In the genomic region with DNA sequence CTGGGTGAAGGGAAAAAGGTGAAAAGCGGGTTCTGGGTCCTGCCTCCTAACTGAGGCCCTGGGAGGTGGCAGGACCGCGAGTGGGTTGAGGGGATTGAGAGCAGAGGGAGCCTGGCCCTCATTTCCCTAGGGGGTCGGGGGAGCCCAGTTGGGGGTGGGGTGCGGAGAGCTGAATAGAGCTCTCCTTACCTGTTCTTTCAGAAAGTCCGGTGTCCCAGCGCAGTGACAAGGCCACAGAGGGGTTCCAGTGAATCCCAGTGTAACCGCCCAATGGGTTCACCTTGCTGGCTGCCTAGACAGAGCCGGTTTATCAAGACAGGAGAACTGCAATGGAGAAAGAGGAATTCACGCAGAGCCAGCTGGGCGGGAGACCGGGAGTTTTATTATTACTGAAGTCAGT, we compare ENCODE assay signal across 19 cellular contexts. TPM values are rescaled to one million over a fixed set of nuclear protein-coding genes. Genes with fewer than 3 reads are reported as not detected.
DNase-seq lines count a peak whose midpoint lies in the region; ATAC-seq, FAIRE-seq and TF ChIP-seq lines count a peak whose summit lies in the region.
"Had no signal": no experiment of that assay in that cellular context is flagged by ENCODE, and none has a peak within 500 bp of the region (broad histone marks: within the 10 kb centered on the region; RNA-seq: fewer than 3 reads in every experiment).

No MANE protein-coding gene starts in this region.

- H2BK15ac ChIP-seq in mesendoderm (replicated peaks; ENCODE audit: low read depth), result no peak overlapping the region

- H3K27ac Mint-ChIP-seq in chondrocyte (ENCODE audit: unreplicated experiment), result no peak overlapping the region
- H3K27ac Mint-ChIP-seq: B cell, IgD-negative memory B cell had no signal

- no peaks in the 10 kb centered on the region for H3K27me3 ChIP-seq in HUES48 (ENCODE audit: control insufficient read depth, insufficient read depth, low read length)
- H3K27me3 ChIP-seq in mesendoderm (ENCODE audit: insufficient read depth, low read length, poor library complexity), result no peaks in the 10 kb centered on the region
- H3K27me3 ChIP-seq in suprapubic skin, result no peaks in the 10 kb centered on the region
- no peaks in the 10 kb centered on the region for H3K27me3 ChIP-seq in pancreas
- H3K27me3 ChIP-seq in left ventricle myocardium inferior (ENCODE audit: low read depth), result peaks cover 8% of the 10 kb centered on the region
- H3K27me3 ChIP-seq: SJSA1 had no signal

- no peak overlapping the region for H3K4ac ChIP-seq in mesendoderm (ENCODE audit: low read depth, low read length)

- no peak overlapping the region for H4K5ac ChIP-seq in mesendoderm (ENCODE audit: low read length)

- DNase-seq in chondrocyte (ENCODE audit: low spot score), result peak; percentile 42
- no peak for DNase-seq in mesendoderm
- no peak for DNase-seq in suprapubic skin (ENCODE audit: low spot score in 2 of 2)
- no peak for DNase-seq in pancreas
- DNase-seq in NCI-H446 treated with DMSO at 0.1 percent for 48 hours (lab: John Stamatoyannopoulos, UW), result no peak
- DNase-seq in left ventricle myocardium inferior, result no peak
- DNase-seq: CD4-positive, CD25-positive, alpha-beta regulatory T cell; Kasumi-1; MM.1S; NCI-H1105; NCI-H187 treated with DMSO at 0.1 percent for 48 hours; NCI-H446; NCI-H748 treated with DMSO at 0.1 percent for 48 hours; PC-3 had no signal

- intact Hi-C loops in pancreas (cut with DNase I) (loop anchor here in 2 of 3 donors (5.0 to 10.0 kb wide), 3 partner anchors 123 to 473 kb away; no protein-coding TSS in a partner anchor), left ventricle myocardium inferior (cut with micrococcal nuclease) (no loop called here)

- peak overlapping the region; percentile 65 for H3K18ac ChIP-seq in mesendoderm (ENCODE audit: low read length)

- peaks cover 45% of the 10 kb centered on the region for H3K4me1 ChIP-seq in HUES48 (ENCODE audit: control insufficient read depth, insufficient read depth, low read length)
- H3K4me1 ChIP-seq in mesendoderm (ENCODE audit: control insufficient read depth, low read depth, low read length), result no peaks in the 10 kb centered on the region
- H3K4me1 ChIP-seq in suprapubic skin, result peaks cover 11% of the 10 kb centered on the region
- no peaks in the 10 kb centered on the region for H3K4me1 ChIP-seq in pancreas
- peaks cover 15% of the 10 kb centered on the region for H3K4me1 ChIP-seq in left ventricle myocardium inferior

- peak overlapping the region; percentile 19; the same call in 1 of the 2 replicates for H3K9ac ChIP-seq in HUES48 (ENCODE audit: low read depth, low read length)
- peak overlapping the region; percentile 8 for H3K9ac ChIP-seq in mesendoderm (ENCODE audit: low read length)

- H3K27me3 Mint-ChIP-seq in chondrocyte (ENCODE audit: low read depth), result peaks cover 10% of the 10 kb centered on the region
- H3K27me3 Mint-ChIP-seq: IgD-negative memory B cell had no signal

- no peak for TF ChIP-seq POLR2A in suprapubic skin (IDR thresholded peaks at IDR 0.05)

- peak overlapping the region; percentile 40 for H3K56ac ChIP-seq in mesendoderm (ENCODE audit: low read length)

- no peak overlapping the region for H4K8ac ChIP-seq in mesendoderm (ENCODE audit: low read depth, low read length)

- H3K79me1 ChIP-seq in mesendoderm (ENCODE audit: low read length), result no peaks in the 10 kb centered on the region

- H3K36me3 ChIP-seq in HUES48 (ENCODE audit: control insufficient read depth, insufficient read depth, low read length), result no peaks in the 10 kb centered on the region
- H3K36me3 ChIP-seq in mesendoderm (ENCODE audit: control insufficient read depth, insufficient read depth, low read length), result no peaks in the 10 kb centered on the region
- H3K36me3 ChIP-seq in suprapubic skin, result no peaks in the 10 kb centered on the region
- no peaks in the 10 kb centered on the region for H3K36me3 ChIP-seq in pancreas
- no peaks in the 10 kb centered on the region for H3K36me3 ChIP-seq in left ventricle myocardium inferior
- H3K36me3 ChIP-seq: SJSA1 had no signal

- TF ChIP-seq CTCF in chondrocyte (IDR thresholded peaks at IDR 0.05) (no peak), suprapubic skin (IDR thresholded peaks at IDR 0.05) (no peak), pancreas (IDR thresholded peaks at IDR 0.05) (no peak), left ventricle myocardium inferior (IDR thresholded peaks at IDR 0.05; ENCODE audit: borderline replicate concordance) (no peak)

- FAIRE-seq in pancreas (lab: Jason Lieb, UNC), result no peak
- FAIRE-seq: H54 had no signal

- no peak for ATAC-seq in pancreas
- ATAC-seq: PC-3 had no signal

- H3K4me3 ChIP-seq in HUES48 (ENCODE audit: low read depth, low read length) (peak overlapping the region; percentile 35; the same call in 1 of the 2 replicates), mesendoderm (ENCODE audit: low read length) (no peak overlapping the region), suprapubic skin (no peak overlapping the region), pancreas (no peak overlapping the region), left ventricle myocardium inferior (no peak overlapping the region)
- H3K4me3 ChIP-seq: SJSA1 had no signal

- peak overlapping the region; percentile 97 for H3K27ac ChIP-seq in HUES48 (ENCODE audit: low read depth, low read length)
- peak overlapping the region; percentile 67 for H3K27ac ChIP-seq in mesendoderm (ENCODE audit: low read depth, low read length)
- H3K27ac ChIP-seq in suprapubic skin, result peak overlapping the region; percentile 43
- no peak overlapping the region for H3K27ac ChIP-seq in pancreas
- H3K27ac ChIP-seq in left ventricle myocardium inferior (replicated peaks), result no peak overlapping the region
- H3K27ac ChIP-seq: SJSA1 had no signal

- WGBS in mesendoderm (ENCODE audit: extremely low coverage, insufficient coverage, low lambda C conversion rate), result no CpG with 5 or more reads among the region's 12 CpGs
- WGBS in suprapubic skin, result 58% methylated on average over 12 of the region's 12 CpGs
- WGBS in pancreas, 2 donors, result 64 to 77% methylated on average over 12 of the region's 12 CpGs

- H3K9me3 Mint-ChIP-seq in chondrocyte (ENCODE audit: low read depth), result peaks cover 4% of the 10 kb centered on the region
- H3K9me3 Mint-ChIP-seq: CD4-positive, CD25-positive, alpha-beta regulatory T cell had no signal

- no peak overlapping the region for H2BK120ac ChIP-seq in mesendoderm (ENCODE audit: low read depth, low read length)

- no peak overlapping the region for H2AK5ac ChIP-seq in mesendoderm (ENCODE audit: low read length)

- H3K4me3 Mint-ChIP-seq in chondrocyte (ENCODE audit: unreplicated experiment), result no peak overlapping the region
- H3K4me3 Mint-ChIP-seq: B cell; CD4-positive, CD25-positive, alpha-beta regulatory T cell had no signal

- H3K36me3 Mint-ChIP-seq in chondrocyte (ENCODE audit: low read depth), result no peaks in the 10 kb centered on the region

- H2BK5ac ChIP-seq in mesendoderm (ENCODE audit: low read length), result no peak overlapping the region

- no peaks in the 10 kb centered on the region for H3K79me2 ChIP-seq in mesendoderm (ENCODE audit: control insufficient read depth, insufficient read depth, low read length)

- H3K4me2 ChIP-seq in mesendoderm (ENCODE audit: low read length), result no peak overlapping the region

- peaks cover 20% of the 10 kb centered on the region for H3K4me1 Mint-ChIP-seq in chondrocyte (ENCODE audit: low read depth)
- H3K4me1 Mint-ChIP-seq: B cell had no signal

- H3K9me3 ChIP-seq in HUES48 (ENCODE audit: control insufficient read depth, insufficient read depth, low read length) (no peaks in the 10 kb centered on the region), suprapubic skin (no peaks in the 10 kb centered on the region), pancreas (no peaks in the 10 kb centered on the region), left ventricle myocardium inferior (replicated peaks) (peaks cover 7% of the 10 kb centered on the region)
- H3K9me3 ChIP-seq: SJSA1 had no signal

- H3K23ac ChIP-seq in mesendoderm (ENCODE audit: low read length), result no peak overlapping the region

- no peak for TF ChIP-seq EP300 in suprapubic skin (IDR thresholded peaks at IDR 0.05)

RNA-seq across cellular contexts. Expression of gene TMEM177, which starts 22.4 kb away (rescaled TPM):
- total RNA-seq in chondrocyte (6.8 to 7.8 TPM (median 7.0 TPM) in 3 replicates), suprapubic skin (10 to 100 TPM in 3 of 4 donors, 1 to 10 TPM in 1; 9.1 to 13.5 (median 11.7) TPM), pancreas (1 to 10 TPM; 3.0 to 5.9 (median 3.7) TPM), left ventricle myocardium inferior (8.6 TPM)
- polyA plus RNA-seq in mesendoderm (2013, experiment 1 of 2), result 20.2 TPM
- 19.5 TPM for polyA plus RNA-seq in mesendoderm (2013, experiment 2 of 2)
- polyA plus RNA-seq in pancreas, result 1 to 10 TPM; 5.4 to 7.9 TPM

RNA-seq across cellular contexts. Expression of gene PTPN4, which starts 58.4 kb away (rescaled TPM):
- total RNA-seq in chondrocyte (21.8 to 24.2 TPM (median 23.8 TPM) in 3 replicates), suprapubic skin (10 to 100 TPM; 14.0 to 73.7 (median 36.7) TPM), pancreas (10 to 100 TPM; 11.7 to 18.7 (median 14.1) TPM), left ventricle myocardium inferior (45.4 TPM)
- 11.0 TPM for polyA plus RNA-seq in mesendoderm (2013, experiment 1 of 2)
- 11.4 TPM for polyA plus RNA-seq in mesendoderm (2013, experiment 2 of 2)
- 1 to 10 TPM; 4.4 to 5.4 TPM for polyA plus RNA-seq in pancreas

Comparison
In these comparisons a context has a peak if more than half of its experiments do, and no peak if none do; other contexts are left out.
1. H3K27ac ChIP-seq: peak in HUES48 (single experiment), mesendoderm (single experiment) and suprapubic skin (single experiment); none in pancreas (0 of 4) and left ventricle myocardium inferior (single experiment).